In the genomic region with DNA sequence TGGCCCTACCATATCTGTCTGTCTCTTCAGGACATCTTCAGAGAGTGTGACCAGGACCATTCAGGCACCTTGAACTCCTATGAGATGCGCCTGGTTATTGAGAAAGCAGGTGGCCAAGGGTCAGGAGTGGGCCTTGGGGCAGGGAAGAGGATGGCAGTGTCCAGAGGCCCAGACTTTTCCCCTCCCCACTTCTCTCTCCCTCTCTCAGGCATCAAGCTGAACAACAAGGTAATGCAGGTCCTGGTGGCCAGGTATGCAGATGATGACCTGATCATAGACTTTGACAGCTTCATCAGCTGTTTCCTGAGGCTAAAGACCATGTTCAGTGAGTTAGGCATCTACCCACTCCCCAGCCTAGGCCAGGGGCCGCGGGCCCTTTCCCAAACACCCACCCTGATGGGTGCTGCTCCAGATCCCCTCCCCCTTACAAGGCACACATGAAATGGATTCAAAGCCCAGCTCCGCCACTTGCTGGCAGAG, we compare ENCODE assay signal across 30 cellular contexts. TPM values are rescaled to one million over a fixed set of nuclear protein-coding genes. Genes with fewer than 3 reads are reported as not detected.
"Had no signal": no experiment of that assay in that cellular context is flagged by ENCODE, and none has a peak within 500 bp of the region (broad histone marks: within the 10 kb centered on the region; RNA-seq: fewer than 3 reads in every experiment).

No MANE protein-coding gene starts in this region.

- H3K36me3 ChIP-seq: heart left ventricle, ovary, right atrium auricular region, right lobe of liver, stomach, thyroid gland, transverse colon, uterus had no signal

- DNase-seq: glutamatergic neuron; heart left ventricle; hypothalamus; islet precursor cell; midbrain; mucosa of descending colon; naive thymus-derived CD4-positive, alpha-beta T cell; ovary; right lobe of liver; stimulated activated CD4-positive, alpha-beta T cell treated with anti-CD3 and anti-CD28 coated beads, Interleukin-12 subunit alpha, Interleukin-12 subunit beta, amount 100 ng/mL, for 4 hours; stimulated activated CD4-positive, alpha-beta T cell treated with anti-CD3 and anti-CD28 coated beads, Interleukin-15, amount 100 ng/mL, for 24 hours; stimulated activated CD4-positive, alpha-beta T cell treated with anti-CD3 and anti-CD28 coated beads, Interleukin-2, amount 100 ng/mL, for 24 hours; stimulated activated CD4-positive, alpha-beta T cell treated with anti-CD3 and anti-CD28 coated beads, Interleukin-4, amount 100 ng/mL, for 1 hour; stimulated activated naive B cell treated with anti-CD40 and anti-IgM and Interleukin-4, amounts not matched to agents 10 μg/mL and 1 μg/mL and 100 μg/mL, for 72 hours; stimulated activated naive CD8-positive, alpha-beta T cell treated with anti-CD3 and anti-CD28 coated beads, Interleukin-15, Interleukin-2, amounts not matched to agents 100 U/mL and 50 U/mL, for 24 hours; stomach; testis; thyroid gland; transverse colon; uterus had no signal

- H3K27ac ChIP-seq: heart left ventricle, ovary, right atrium auricular region, right lobe of liver, stomach, testis, thyroid gland, transverse colon, uterus had no signal

- H3K4me3 Mint-ChIP-seq: memory B cell; naive thymus-derived CD4-positive, alpha-beta T cell; natural killer cell treated with Interleukin-12 subunit alpha and Interleukin-12 subunit beta and Interleukin-15 and Interleukin-18, amount 100 ng/mL, for 72 hours; stimulated activated naive B cell treated with anti-CD40 and anti-IgM and Interleukin-4, amounts not matched to agents 10 μg/mL and 1 μg/mL and 100 μg/mL, for 72 hours had no signal

- H3K4me2 ChIP-seq: smooth muscle cell had no signal

- H3K9me3 Mint-ChIP-seq: memory B cell; naive thymus-derived CD4-positive, alpha-beta T cell; natural killer cell treated with Interleukin-12 subunit alpha and Interleukin-12 subunit beta and Interleukin-15 and Interleukin-18, amount 100 ng/mL, for 72 hours; stimulated activated naive B cell treated with anti-CD40 and anti-IgM and Interleukin-4, amounts not matched to agents 10 μg/mL and 1 μg/mL and 100 μg/mL, for 72 hours had no signal

- H3K9me3 ChIP-seq: heart left ventricle, mucosa of descending colon, ovary, right atrium auricular region, right lobe of liver, stomach, testis, thyroid gland, transverse colon, uterus had no signal

- ATAC-seq: heart left ventricle; mucosa of descending colon; naive thymus-derived CD4-positive, alpha-beta T cell; natural killer cell treated with Interleukin-12 subunit alpha and Interleukin-12 subunit beta and Interleukin-15 and Interleukin-18, amount 100 ng/mL, for 72 hours; right lobe of liver; stimulated activated naive B cell treated with anti-CD40 and anti-IgM and Interleukin-4, amounts not matched to agents 10 μg/mL and 1 μg/mL and 100 μg/mL, for 72 hours; stimulated activated naive CD8-positive, alpha-beta T cell treated with anti-CD3 and anti-CD28 coated beads, Interleukin-15, Interleukin-2, amounts not matched to agents 100 U/mL and 50 U/mL, for 24 hours had no signal

- H3K27ac Mint-ChIP-seq: memory B cell; naive thymus-derived CD4-positive, alpha-beta T cell; natural killer cell treated with Interleukin-12 subunit alpha and Interleukin-12 subunit beta and Interleukin-15 and Interleukin-18, amount 100 ng/mL, for 72 hours; stimulated activated naive B cell treated with anti-CD40 and anti-IgM and Interleukin-4, amounts not matched to agents 10 μg/mL and 1 μg/mL and 100 μg/mL, for 72 hours had no signal

- H3K4me3 ChIP-seq: heart left ventricle, mucosa of descending colon, ovary, right atrium auricular region, right lobe of liver, smooth muscle cell, stomach, testis, thyroid gland, transverse colon, uterus had no signal

- H3K27me3 ChIP-seq: heart left ventricle, ovary, right atrium auricular region, right lobe of liver, testis, thyroid gland, transverse colon, uterus had no signal

- H3K36me3 Mint-ChIP-seq: memory B cell; naive thymus-derived CD4-positive, alpha-beta T cell; natural killer cell treated with Interleukin-12 subunit alpha and Interleukin-12 subunit beta and Interleukin-15 and Interleukin-18, amount 100 ng/mL, for 72 hours; stimulated activated naive B cell treated with anti-CD40 and anti-IgM and Interleukin-4, amounts not matched to agents 10 μg/mL and 1 μg/mL and 100 μg/mL, for 72 hours had no signal

- H3K4me1 ChIP-seq: right lobe of liver, testis, thyroid gland, uterus had no signal

RNA-seq across cellular contexts. Expression of a gene that starts 24.3 kb away (rescaled TPM):
- total RNA-seq: kidney epithelial cell; natural killer cell treated with Interleukin-12 subunit alpha and Interleukin-12 subunit beta and Interleukin-15 and Interleukin-18, amount 100 ng/mL, for 72 hours; progenitor cell of endocrine pancreas; renal cortical epithelial cell; smooth muscle cell had no signal
- polyA plus RNA-seq: naive thymus-derived CD4-positive, alpha-beta T cell; neural cell had no signal

RNA-seq across cellular contexts. Expression of a gene that starts 33.8 kb away (rescaled TPM):
- total RNA-seq: kidney epithelial cell; lung microvascular endothelial cell; naive thymus-derived CD4-positive, alpha-beta T cell; natural killer cell treated with Interleukin-12 subunit alpha and Interleukin-12 subunit beta and Interleukin-15 and Interleukin-18, amount 100 ng/mL, for 72 hours; progenitor cell of endocrine pancreas; renal cortical epithelial cell; right atrium auricular region; right lobe of liver; smooth muscle cell; stomach; thyroid gland; ureter; uterus had no signal
- polyA plus RNA-seq: naive thymus-derived CD4-positive, alpha-beta T cell; neural cell; smooth muscle cell had no signal
